In the genomic region with DNA sequence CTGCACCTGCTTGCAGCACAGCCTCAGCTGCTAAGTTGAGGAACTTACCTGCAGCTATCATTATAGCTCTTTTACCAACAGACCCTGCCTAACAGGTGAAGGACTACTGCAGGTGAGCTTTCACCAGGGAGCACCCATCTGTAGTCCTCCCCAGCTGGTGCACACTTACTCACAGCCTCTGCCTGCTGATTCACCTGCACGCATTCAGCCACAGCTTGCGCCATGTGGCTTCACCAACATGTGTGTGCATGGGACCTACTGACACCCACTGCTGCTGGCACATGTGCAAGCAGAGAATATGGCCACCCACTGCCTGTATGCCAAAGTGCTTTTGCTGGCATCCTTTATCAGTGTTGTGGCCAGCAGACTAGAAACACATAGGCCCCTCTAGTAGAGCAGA, we compare ENCODE assay signal across 6 cellular contexts.
"Had no signal": no experiment of that assay in that cellular context is flagged by ENCODE, and none has a peak within 500 bp of the region (broad histone marks: within the 10 kb centered on the region; RNA-seq: fewer than 3 reads in every experiment).

No MANE protein-coding gene starts in this region.

- DNase-seq: IMR-90, KBM-7, KG1 had no signal

- H3K27ac ChIP-seq: HL-60 had no signal

- H3K4me3 ChIP-seq: K562 had no signal

- ATAC-seq: HepG2, K562 had no signal
